In the genomic region with DNA sequence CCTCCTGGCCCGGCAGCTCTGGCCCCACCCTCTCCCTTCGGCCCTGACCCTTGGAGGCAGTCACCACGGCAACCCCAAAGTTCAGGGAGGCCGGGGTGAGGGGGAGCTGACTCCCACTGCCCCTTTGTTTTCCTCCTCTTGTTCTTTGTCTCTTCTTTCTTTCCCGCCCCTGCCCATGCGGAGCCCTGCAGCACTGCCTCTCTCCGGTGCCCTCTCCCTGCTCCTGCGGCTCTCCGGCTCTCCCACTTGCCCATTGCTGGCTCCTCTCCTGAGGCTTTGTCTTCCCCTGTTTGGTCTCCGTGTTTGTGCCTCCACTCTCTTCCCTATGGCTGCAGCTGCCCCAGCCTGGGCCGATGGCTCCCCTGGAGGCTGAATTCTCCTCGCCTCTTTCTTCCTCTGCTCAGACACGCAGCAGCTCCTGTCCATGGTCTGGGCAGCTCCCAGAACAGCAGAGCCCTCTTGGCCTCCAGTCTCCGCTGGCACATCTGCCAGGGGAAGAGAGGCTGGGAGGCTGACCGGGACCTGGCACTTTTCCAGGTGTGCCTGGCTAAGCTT, we compare ENCODE assay signal across 14 cellular contexts. TPM values are rescaled to one million over a fixed set of nuclear protein-coding genes. Genes with fewer than 3 reads are reported as not detected.
DNase-seq lines count a peak whose midpoint lies in the region; ATAC-seq and TF ChIP-seq lines count a peak whose summit lies in the region.
"Had no signal": no experiment of that assay in that cellular context is flagged by ENCODE, and none has a peak within 500 bp of the region (broad histone marks: within the 10 kb centered on the region; RNA-seq: fewer than 3 reads in every experiment).

No MANE protein-coding gene starts in this region.

- H3K27me3 ChIP-seq in brain microvascular endothelial cell (replicated peaks): no peaks in the 10 kb centered on the region
- no peaks in the 10 kb centered on the region for H3K27me3 ChIP-seq in right cardiac atrium (ENCODE audit: control insufficient read depth, insufficient read depth)
- no peaks in the 10 kb centered on the region for H3K27me3 ChIP-seq in gastrocnemius medialis

- TF ChIP-seq RAD21 in Ishikawa (IDR thresholded peaks at IDR 0.05; ENCODE audit: low read depth): no peak

- ATAC-seq in right cardiac atrium (no peak), gastrocnemius medialis (no peak), HG03469 (IDR thresholded peaks at IDR 0.05; ENCODE audit: unreplicated experiment) (no peak), HG03439 (IDR thresholded peaks at IDR 0.05; ENCODE audit: unreplicated experiment) (no peak)

- H3K4me1 ChIP-seq in right cardiac atrium (ENCODE audit: control insufficient read depth, insufficient read depth, low read length) (peaks cover 15% of the 10 kb centered on the region), gastrocnemius medialis (peaks cover 25 to 30% of the 10 kb centered on the region in 2 donors)

- intact Hi-C loops in right cardiac atrium (cut with DNase I): no loop called here
- intact Hi-C loops in gastrocnemius medialis (cut with DNase I; ENCODE audit: low total_unique reads): no loop called here

- no peak for TF ChIP-seq EP300 in Ishikawa (IDR thresholded peaks at IDR 0.05; ENCODE audit: borderline replicate concordance)

- H3K27ac ChIP-seq in brain microvascular endothelial cell (no peak overlapping the region), right cardiac atrium (ENCODE audit: low read length) (no peak overlapping the region), gastrocnemius medialis (peak overlapping the region in 3 of 4 donors; percentile 64 to 79 (median 77))
- H3K27ac ChIP-seq: GM23248 had no signal

- H3K4me3 ChIP-seq in brain microvascular endothelial cell (ENCODE audit: low read depth, low read length) (no peak overlapping the region), right cardiac atrium (ENCODE audit: low read length) (no peak overlapping the region), gastrocnemius medialis (peak overlapping the region in 1 of 4 donors; percentile 13)
- H3K4me3 ChIP-seq: GM23248, spleen had no signal

- H3K9me3 ChIP-seq in right cardiac atrium (ENCODE audit: control insufficient read depth, low read length) (no peaks in the 10 kb centered on the region), gastrocnemius medialis (no peaks in the 10 kb centered on the region)
- H3K9me3 ChIP-seq: spleen had no signal

- no peak for TF ChIP-seq POLR2A in gastrocnemius medialis (IDR thresholded peaks at IDR 0.05)

- DNase-seq in brain microvascular endothelial cell (no peak), right cardiac atrium (peak in 2 of 3 donors; percentile 45 to 60), gastrocnemius medialis (no peak), SK-N-DZ (ENCODE audit: low spot score) (no peak)
- DNase-seq: activated CD4-positive, CD25-positive, alpha-beta regulatory T cell; DMS79; GM23248; NCI-H1092; stimulated activated naive CD4-positive, alpha-beta T cell had no signal

- in situ Hi-C loops in brain microvascular endothelial cell (cut with HindIII; ENCODE audit: low pct_ligation_motif_present, low sequenced_read_pairs): no loop called here
- in situ Hi-C loops in gastrocnemius medialis (cut with MboI; ENCODE audit: low sequenced_read_pairs in 4 of 4): no loop called here

- 61% methylated on average over 15 of the region's 15 CpGs for WGBS in right cardiac atrium

- H3K36me3 ChIP-seq in brain microvascular endothelial cell (replicated peaks): no peaks in the 10 kb centered on the region
- H3K36me3 ChIP-seq in gastrocnemius medialis: no peaks in the 10 kb centered on the region
- H3K36me3 ChIP-seq: spleen had no signal

- TF ChIP-seq CTCF in brain microvascular endothelial cell (IDR thresholded peaks at IDR 0.05; ENCODE audit: low read depth, low read length, missing control alignments): peak; percentile 59
- TF ChIP-seq CTCF in gastrocnemius medialis (IDR thresholded peaks at IDR 0.05 in 4 of 5, conservative IDR thresholded peaks at IDR 0.05 in 1 of 5): no peak

TF ChIP-seq in Ishikawa, 13 proteins besides CTCF, POLR2A, EP300 and RAD21:
- peak; percentile 37 for TF ChIP-seq NFIC (IDR thresholded peaks at IDR 0.05)
- TF ChIP-seq, protein P1, sequence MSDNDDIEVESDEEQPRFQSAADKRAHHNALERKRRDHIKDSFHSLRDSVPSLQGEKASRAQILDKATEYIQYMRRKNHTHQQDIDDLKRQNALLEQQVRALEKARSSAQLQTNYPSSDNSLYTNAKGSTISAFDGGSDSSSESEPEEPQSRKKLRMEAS (IDR thresholded peaks at IDR 0.05): no peak
- TF ChIP-seq YY1 (IDR thresholded peaks at IDR 0.05; ENCODE audit: low read depth): no peak

RNA-seq across cellular contexts. Expression of a gene that starts 5.8 kb away (rescaled TPM):
- total RNA-seq in right cardiac atrium: 10 to 100 TPM; 19.1 to 33.2 (median 28.4) TPM
- 16.0 TPM for polyA plus RNA-seq in right cardiac atrium
- total RNA-seq in gastrocnemius medialis: 10 to 100 TPM in 1 of 4 donors, 1 to 10 TPM in 3; 5.8 to 12.5 (median 7.9) TPM
- 13.3 and 16.5 TPM in 2 replicates for polyA plus RNA-seq in SK-N-DZ (2014; cell fraction: cytosol; rRNA removed)
- 19.1 and 33.5 TPM in 2 replicates for polyA plus RNA-seq in SK-N-DZ (2014; cell fraction: nucleus; rRNA removed)

RNA-seq across cellular contexts. Expression of a gene that starts 27.8 kb away (rescaled TPM):
- 1 to 10 TPM; 1.6 to 4.6 (median 2.3) TPM for total RNA-seq in right cardiac atrium
- 2.8 TPM for polyA plus RNA-seq in right cardiac atrium
- 1 to 10 TPM in 1 of 4 donors, under 1 TPM in 2, not detected in 1; 0.19 to 2.3 (median 0.84) TPM for total RNA-seq in gastrocnemius medialis
- polyA plus RNA-seq in SK-N-DZ (2014; cell fraction: cytosol; rRNA removed): 83.0 and 87.1 TPM in 2 replicates
- polyA plus RNA-seq in SK-N-DZ (2014; cell fraction: nucleus; rRNA removed): 240 and 284 TPM in 2 replicates

RNA-seq across cellular contexts. Expression of a gene that starts 41.5 kb away (rescaled TPM):
- total RNA-seq in right cardiac atrium (100 to 1,000 TPM; 123 to 146 (median 135) TPM), gastrocnemius medialis (100 to 1,000 TPM in 1 of 4 donors, 10 to 100 TPM in 3; 97.6 to 116 (median 98.7) TPM)
- 84.5 TPM for polyA plus RNA-seq in right cardiac atrium
- polyA plus RNA-seq in SK-N-DZ (2014; cell fraction: cytosol; rRNA removed): 236 and 294 TPM in 2 replicates
- polyA plus RNA-seq in SK-N-DZ (2014; cell fraction: nucleus; rRNA removed): 179 and 180 TPM in 2 replicates

RNA-seq across cellular contexts. Expression of a gene that starts 51.6 kb away (rescaled TPM):
- total RNA-seq in right cardiac atrium: 100 to 1,000 TPM; 115 to 521 (median 226) TPM
- 322 TPM for polyA plus RNA-seq in right cardiac atrium
- total RNA-seq in gastrocnemius medialis: 1 to 10 TPM in 1 of 4 donors, not detected in 3; 3.1 TPM
- not detected in 2 replicates for polyA plus RNA-seq in SK-N-DZ (2014; cell fraction: cytosol; rRNA removed)
- not detected in 2 replicates for polyA plus RNA-seq in SK-N-DZ (2014; cell fraction: nucleus; rRNA removed)
- total RNA-seq: GM23248, lower leg skin, spleen had no signal
- polyA plus RNA-seq: GM23248, spleen had no signal

Comparison
In these comparisons a context has a peak if more than half of its experiments do, and no peak if none do; other contexts are left out.
1. DNase-seq: peak in right cardiac atrium (2 of 3); none in brain microvascular endothelial cell (single experiment), gastrocnemius medialis (0 of 2) and SK-N-DZ (single experiment).
2. H3K27ac ChIP-seq: peak in gastrocnemius medialis (3 of 4); none in brain microvascular endothelial cell (single experiment) and right cardiac atrium (single experiment).